Comparison of ENCODE assay signal across 1 cellular context in genomic region chr10:127033569-127034175, GRCh38.
TF ChIP-seq lines count a peak whose summit lies in the region.

No MANE protein-coding gene starts in this region.

TF ChIP-seq in GM23338, 12 proteins besides CTCF, POLR2A, EP300 and RAD21 (continued from another document):
- TF ChIP-seq ZNF462 (CRISPR knock-in tag; IDR thresholded peaks at IDR 0.05) (no peak), STAT1 (IDR thresholded peaks at IDR 0.05; ENCODE audit: unreplicated experiment) (no peak), NANOG (IDR thresholded peaks at IDR 0.05; ENCODE audit: borderline replicate concordance) (no peak), EZH2 (IDR thresholded peaks at IDR 0.05; ENCODE audit: low read depth, unreplicated experiment) (no peak)
